In genomic region chr7:142362349-142362748, GRCh38 we compare ENCODE assay signal across 17 cellular contexts.
"Had no signal": no experiment of that assay in that cellular context is flagged by ENCODE, and none has a peak within 500 bp of the region (broad histone marks: within the 10 kb centered on the region; RNA-seq: fewer than 3 reads in every experiment).

No MANE protein-coding gene starts in this region.

- DNase-seq: activated CD4-positive, alpha-beta memory T cell treated with anti-CD3 and anti-CD28 coated beads, Interleukin-2, amount 10 ng/mL, durations not matched to agents 7 days and 5 days; activated effector memory CD4-positive, alpha-beta T cell treated with Interleukin-2 at 50 U/mL for 16 hours; activated T-cell treated with anti-CD3 and anti-CD28 coated beads, Interleukin-2, amount 50 U/mL, for 4 hours; effector CD4-positive, alpha-beta T cell; esophagus squamous epithelium; heart right ventricle; left lung; stimulated activated CD4-positive, alpha-beta T cell treated with anti-CD3 and anti-CD28 coated beads, Interleukin-2, amount 100 ng/mL, for 24 hours; stomach; upper lobe of left lung; WERI-Rb-1 had no signal

- H3K4me3 ChIP-seq: ascending aorta, esophagus squamous epithelium, heart right ventricle, left lung, prostate gland, right atrium auricular region, stomach, thoracic aorta, upper lobe of left lung had no signal

- H3K4me1 ChIP-seq: ascending aorta, prostate gland, right atrium auricular region had no signal

- H3K9me3 Mint-ChIP-seq: activated CD4-positive, alpha-beta memory T cell treated with anti-CD3 and anti-CD28 coated beads, Interleukin-2, amount 10 ng/mL, durations not matched to agents 7 days and 5 days; activated T-cell treated with anti-CD3 and anti-CD28 coated beads, Interleukin-2, amount 50 U/mL, for 4 hours had no signal

- H3K9me3 ChIP-seq: prostate gland, thoracic aorta had no signal

- H3K27ac Mint-ChIP-seq: activated CD4-positive, alpha-beta memory T cell treated with anti-CD3 and anti-CD28 coated beads, Interleukin-2, amount 10 ng/mL, durations not matched to agents 7 days and 5 days; mesothelial cell of epicardium had no signal

- ATAC-seq: activated T-cell treated with anti-CD3 and anti-CD28 coated beads, Interleukin-2, amount 50 U/mL, for 4 hours; heart right ventricle; left lung had no signal

- H3K27me3 ChIP-seq: ascending aorta, esophagus squamous epithelium, heart right ventricle, left lung, right atrium auricular region, stomach, upper lobe of left lung had no signal

- H3K36me3 ChIP-seq: ascending aorta, esophagus squamous epithelium, heart right ventricle, left lung, prostate gland, right atrium auricular region, stomach, thoracic aorta, upper lobe of left lung, WERI-Rb-1 had no signal

- H3K4me3 Mint-ChIP-seq: activated CD4-positive, alpha-beta memory T cell treated with anti-CD3 and anti-CD28 coated beads, Interleukin-2, amount 10 ng/mL, durations not matched to agents 7 days and 5 days; activated T-cell treated with anti-CD3 and anti-CD28 coated beads, Interleukin-2, amount 50 U/mL, for 4 hours; mesothelial cell of epicardium; neural crest cell had no signal

- H3K36me3 Mint-ChIP-seq: mesothelial cell of epicardium had no signal
